In the genomic region with DNA sequence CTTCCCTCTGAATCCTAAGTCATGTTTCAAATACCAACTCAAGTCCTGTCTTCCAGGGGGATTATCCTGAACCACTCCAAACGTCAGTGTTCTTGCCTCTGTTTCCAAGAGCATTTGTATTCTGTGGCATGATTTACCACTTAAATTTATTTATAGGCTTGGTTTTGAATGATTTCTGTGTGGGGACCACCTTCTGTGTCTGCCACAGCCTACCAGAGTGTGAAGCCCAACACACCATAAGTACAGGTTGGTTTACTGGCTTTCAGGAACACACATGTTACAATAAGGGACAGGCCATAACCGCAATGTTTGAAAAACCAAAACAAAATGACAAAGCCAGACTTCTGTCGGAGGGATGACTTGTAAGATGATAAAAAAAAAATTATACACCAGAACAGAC, we compare ENCODE assay signal across 20 cellular contexts.
"Had no signal": no experiment of that assay in that cellular context is flagged by ENCODE, and none has a peak within 500 bp of the region (broad histone marks: within the 10 kb centered on the region; RNA-seq: fewer than 3 reads in every experiment).

No MANE protein-coding gene starts in this region.

- DNase-seq: activated B cell treated with CpG ODN at 0.5 μM for 24 hours; activated CD4-positive, alpha-beta T cell treated with anti-CD3 and anti-CD28 coated beads for 48 hours; activated CD8-positive, alpha-beta T cell treated with anti-CD3 and anti-CD28 coated beads, Interleukin-2, amount 10 ng/mL, durations not matched to agents 7 days and 5 days; activated naive CD8-positive, alpha-beta T cell treated with anti-CD3 and anti-CD28 coated beads for 36 hours; cortex of kidney; effector CD4-positive, alpha-beta T cell; esophagus squamous epithelium; hypothalamus; kidney; left ventricle myocardium inferior; right cardiac atrium; small intestine; stimulated activated CD4-positive, alpha-beta T cell treated with anti-CD3 and anti-CD28 coated beads, Interleukin-4, amount 100 ng/mL, for 24 hours; stimulated activated naive CD4-positive, alpha-beta T cell; uterus had no signal

- H3K4me1 ChIP-seq: esophagus squamous epithelium, left ventricle myocardium inferior, prostate gland, tibial nerve, uterus had no signal

- H3K27ac ChIP-seq: esophagus squamous epithelium, left ventricle myocardium inferior, prostate gland, tibial nerve, uterus had no signal

- ATAC-seq: activated CD8-positive, alpha-beta T cell treated with anti-CD3 and anti-CD28 coated beads, Interleukin-2, amount 10 ng/mL, durations not matched to agents 7 days and 5 days; natural killer cell treated with Interleukin-12 subunit alpha and Interleukin-12 subunit beta and Interleukin-15 and Interleukin-18, amount 100 ng/mL, for 72 hours; right cardiac atrium had no signal

- H3K9me3 ChIP-seq: prostate gland, tibial nerve, uterus had no signal

- FAIRE-seq: endothelial cell of umbilical vein, kidney, small intestine, TTC549 had no signal

- H3K27me3 ChIP-seq: esophagus squamous epithelium, tibial nerve, uterus had no signal

- H3K4me3 ChIP-seq: esophagus squamous epithelium, left ventricle myocardium inferior, prostate gland, tibial nerve, uterus had no signal

- H3K36me3 ChIP-seq: esophagus squamous epithelium, left ventricle myocardium inferior, prostate gland, tibial nerve, uterus had no signal
